ENCODE assay signal across 18 cellular contexts in genomic region chr12:108679282-108679681, GRCh38.
"Had no signal": no experiment of that assay in that cellular context is flagged by ENCODE, and none has a peak within 500 bp of the region (broad histone marks: within the 10 kb centered on the region; RNA-seq: fewer than 3 reads in every experiment).

No MANE protein-coding gene starts in this region.

- H3K4me1 ChIP-seq: prostate gland, testis had no signal

- H3K4me3 ChIP-seq: heart left ventricle, left lung, mucosa of descending colon, prostate gland, testis had no signal

- H3K27me3 ChIP-seq: heart left ventricle, left lung, testis had no signal

- H3K9me3 Mint-ChIP-seq: activated CD4-positive, alpha-beta memory T cell treated with anti-CD3 and anti-CD28 coated beads for 36 hours; activated T-cell treated with anti-CD3 and anti-CD28 coated beads, Interleukin-2, amount 50 U/mL, for 4 hours; endodermal cell; natural killer cell; stimulated activated naive CD8-positive, alpha-beta T cell treated with anti-CD3 and anti-CD28 coated beads, Interleukin-15, amount 100 ng/mL, for 72 hours had no signal

- H3K27me3 Mint-ChIP-seq: activated CD4-positive, alpha-beta memory T cell treated with anti-CD3 and anti-CD28 coated beads for 36 hours; activated naive CD8-positive, alpha-beta T cell; stimulated activated naive CD8-positive, alpha-beta T cell treated with anti-CD3 and anti-CD28 coated beads, Interleukin-15, amount 100 ng/mL, for 72 hours had no signal

- H3K36me3 ChIP-seq: prostate gland had no signal

- ATAC-seq: activated T-cell treated with anti-CD3 and anti-CD28 coated beads, Interleukin-2, amount 50 U/mL, for 4 hours; heart left ventricle; left lung; mucosa of descending colon; natural killer cell; stimulated activated naive CD8-positive, alpha-beta T cell treated with anti-CD3 and anti-CD28 coated beads, Interleukin-15, amount 100 ng/mL, for 72 hours had no signal

- H3K4me3 Mint-ChIP-seq: activated CD4-positive, alpha-beta memory T cell treated with anti-CD3 and anti-CD28 coated beads for 36 hours; activated naive CD8-positive, alpha-beta T cell; activated T-cell treated with anti-CD3 and anti-CD28 coated beads, Interleukin-2, amount 50 U/mL, for 4 hours; endodermal cell; natural killer cell; stimulated activated naive CD8-positive, alpha-beta T cell treated with anti-CD3 and anti-CD28 coated beads, Interleukin-15, amount 100 ng/mL, for 72 hours had no signal

- H3K9me3 ChIP-seq: heart left ventricle, left lung, mucosa of descending colon, prostate gland, testis had no signal

- H3K27ac ChIP-seq: left lung, prostate gland, testis, VCaP had no signal

- H3K27ac Mint-ChIP-seq: activated CD4-positive, alpha-beta memory T cell treated with anti-CD3 and anti-CD28 coated beads for 36 hours; activated naive CD8-positive, alpha-beta T cell; natural killer cell; stimulated activated naive CD8-positive, alpha-beta T cell treated with anti-CD3 and anti-CD28 coated beads, Interleukin-15, amount 100 ng/mL, for 72 hours had no signal

- DNase-seq: activated CD4-positive, alpha-beta memory T cell treated with anti-CD3 and anti-CD28 coated beads for 36 hours; activated gamma-delta T cell; activated T-cell treated with anti-CD3 and anti-CD28 coated beads, Interleukin-2, amount 50 U/mL, for 4 hours; amygdala; endodermal cell; heart left ventricle; islet precursor cell; left lung; mucosa of descending colon; natural killer cell; nucleus accumbens; stimulated activated CD4-positive, alpha-beta T cell treated with anti-CD3 and anti-CD28 coated beads, Interleukin-15, amount 100 ng/mL, for 24 hours; stimulated activated CD4-positive, alpha-beta T cell treated with anti-CD3 and anti-CD28 coated beads, Interleukin-4, amount 100 ng/mL, for 4 hours; stimulated activated naive CD8-positive, alpha-beta T cell treated with anti-CD3 and anti-CD28 coated beads, Interleukin-15, amount 100 ng/mL, for 72 hours; testis had no signal
